ENCODE assay signal across 8 cellular contexts in the genomic region with DNA sequence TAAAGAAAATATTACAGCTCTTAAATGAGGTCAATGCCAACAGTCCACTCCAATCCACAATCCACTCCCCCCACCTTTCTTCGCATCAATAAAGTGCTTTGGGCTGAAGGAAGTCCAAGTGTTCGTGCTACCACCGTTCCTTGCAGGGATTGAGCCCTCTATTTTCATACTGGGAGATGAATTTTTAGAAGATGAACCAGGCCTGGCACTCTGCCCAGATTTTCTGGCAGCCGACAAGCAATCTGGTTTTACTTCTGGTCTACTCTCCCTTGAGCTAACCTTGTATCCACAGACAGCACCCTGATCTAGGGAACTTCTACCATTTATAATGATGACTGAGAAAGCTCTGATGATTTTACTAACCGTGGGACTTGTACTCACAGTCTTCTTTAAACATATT.
DNase-seq lines count a peak whose midpoint lies in the region; ATAC-seq, FAIRE-seq and TF ChIP-seq lines count a peak whose summit lies in the region.

No MANE protein-coding gene starts in this region.

- WGBS in body of pancreas, 2 donors: 59 to 61% methylated on average over 5 of the region's 5 CpGs

- peak; percentile 95 for DNase-seq in AG10803 (ENCODE audit: low read depth)
- DNase-seq in NCI-H1105 (lab: John Stamatoyannopoulos, UW): peak; percentile 82
- peak; percentile 32 to 49 (median 43) for DNase-seq in body of pancreas
- DNase-seq in left kidney (ENCODE audit: low read depth, low spot score): peak; percentile 42
- DNase-seq in GM12892 (ENCODE audit: insufficient read length): no peak

- no peaks in the 10 kb centered on the region for H3K36me3 ChIP-seq in body of pancreas (replicated peaks in 1 of 2; ENCODE audit: insufficient read depth in 1 of 2, low read depth in 2 of 2)

- TF ChIP-seq POLR2A in body of pancreas (IDR thresholded peaks at IDR 0.05) (no peak), GM12892 (IDR thresholded peaks at IDR 0.05; ENCODE audit: low read depth, low read length) (no peak)

- intact Hi-C loops in body of pancreas (cut with DNase I): no loop called here

- FAIRE-seq in GM12892 (lab: Jason Lieb, UNC): no peak

- no peak overlapping the region for H3K4me3 ChIP-seq in AG10803 (ENCODE audit: low read length)
- no peak overlapping the region for H3K4me3 ChIP-seq in body of pancreas

- ATAC-seq in body of pancreas (no peak), HG02623 (IDR thresholded peaks at IDR 0.05; ENCODE audit: unreplicated experiment) (no peak), GM21723 (IDR thresholded peaks at IDR 0.05; ENCODE audit: unreplicated experiment) (no peak), HG03354 (IDR thresholded peaks at IDR 0.05; ENCODE audit: poor library complexity, severe bottlenecking, unreplicated experiment) (no peak)

- H3K27ac ChIP-seq in body of pancreas: no peak overlapping the region

- no peaks in the 10 kb centered on the region for H3K4me1 ChIP-seq in body of pancreas

- H3K27me3 ChIP-seq in body of pancreas: no peaks in the 10 kb centered on the region

- no peaks in the 10 kb centered on the region for H3K9me3 ChIP-seq in body of pancreas

- TF ChIP-seq CTCF in AG10803 (conservative IDR thresholded peaks at IDR 0.05; ENCODE audit: low read length) (no peak), body of pancreas (IDR thresholded peaks at IDR 0.05) (no peak)
